Comparison of ENCODE assay signal across 8 cellular contexts in the genomic region with DNA sequence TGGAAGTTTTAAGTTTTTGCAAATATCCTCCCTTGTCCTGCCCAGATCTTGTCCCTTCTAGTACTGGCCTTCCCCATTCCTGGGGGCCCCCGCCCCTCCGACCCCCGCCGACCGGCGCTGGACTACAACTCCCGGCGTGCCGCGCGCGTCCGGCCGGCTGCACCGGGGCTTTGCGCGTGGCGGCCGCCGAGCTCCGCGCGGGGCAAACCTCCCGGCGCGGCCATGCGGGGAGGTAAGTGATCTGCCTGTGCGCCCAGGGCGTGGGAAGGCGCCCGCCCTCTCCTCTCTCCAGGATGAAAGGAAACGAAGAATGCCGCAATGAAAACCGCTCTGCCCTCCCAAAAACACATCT. TPM values are rescaled to one million over a fixed set of nuclear protein-coding genes. Genes with fewer than 3 reads are reported as not detected.
A peak's percentile ranks its signal among the peaks of the same experiment; 100 is the strongest.
DNase-seq lines count a peak whose midpoint lies in the region; ATAC-seq and TF ChIP-seq lines count a peak whose summit lies in the region.

No MANE protein-coding gene starts in this region.

- H3K4me1 ChIP-seq in duodenal mucosa (ENCODE audit: control insufficient read depth in 1 of 2, insufficient read depth in 2 of 2, low read length in 2 of 2) (peaks cover 24 to 33% of the 10 kb centered on the region in 2 donors), liver (ENCODE audit: control insufficient read depth in 4 of 4, insufficient read depth in 4 of 4, low read length in 3 of 4) (peaks cover 0 to 24% (median 10%) of the 10 kb centered on the region in 4 donors)

- H3K27me3 ChIP-seq in duodenal mucosa (ENCODE audit: control insufficient read depth in 1 of 2, insufficient read depth in 2 of 2, low read length in 2 of 2) (no peaks in the 10 kb centered on the region), liver (ENCODE audit: control insufficient read depth in 4 of 4, insufficient read depth in 4 of 4, low read length in 3 of 4) (no peaks in the 10 kb centered on the region)

- H3K9ac ChIP-seq in duodenal mucosa (ENCODE audit: low read depth in 1 of 2, low read length in 2 of 2) (peak overlapping the region; percentile 90 to 92), liver (ENCODE audit: low read depth in 1 of 2, low read length in 2 of 2) (peak overlapping the region in 1 of 2 donors; percentile 35)

- ATAC-seq in HG02571 (IDR thresholded peaks at IDR 0.05; ENCODE audit: unreplicated experiment), result peak; percentile 71

- peak; percentile 41 to 58 for DNase-seq in SHP77 (lab: John Stamatoyannopoulos, UW)
- no peak for DNase-seq in SHP77 treated with DMSO at 0.1 percent for 48 hours (lab: John Stamatoyannopoulos, UW)
- peak; percentile 71 for DNase-seq in NAMALWA (ENCODE audit: low spot score)
- peak; percentile 26 for DNase-seq in activated CD4-positive, alpha-beta T cell treated with anti-CD3 and anti-CD28 coated beads, Interleukin-2, amount 50 U/mL, for 1 hour
- DNase-seq in stimulated activated CD8-positive, alpha-beta memory T cell treated with anti-CD3 and anti-CD28 coated beads, Interleukin-12 subunit alpha, Interleukin-12 subunit beta, amount 100 ng/mL, for 4 hours (ENCODE audit: low read depth), result peak; percentile 37

- under 1% methylated on average over 34 of the region's 34 CpGs for WGBS in liver

- no peaks in the 10 kb centered on the region for H3K36me3 ChIP-seq in duodenal mucosa (ENCODE audit: control insufficient read depth in 1 of 2, insufficient read depth in 2 of 2, low read length in 2 of 2)
- no peaks in the 10 kb centered on the region for H3K36me3 ChIP-seq in liver (ENCODE audit: control insufficient read depth in 4 of 4, insufficient read depth in 3 of 4, low read depth in 1 of 4, low read length in 3 of 4)

- TF ChIP-seq RAD21 in liver (IDR thresholded peaks at IDR 0.05), result no peak

- H3K4me3 ChIP-seq in duodenal mucosa (ENCODE audit: low read depth in 1 of 2, low read length in 2 of 2) (peak overlapping the region; percentile 92 to 93), liver (ENCODE audit: low read depth in 1 of 3, low read length in 3 of 3) (peak overlapping the region; percentile 51 to 71 (median 68))

- H3K9me3 ChIP-seq in duodenal mucosa (ENCODE audit: control insufficient read depth in 1 of 2, low read length in 2 of 2), result peaks cover 3 to 8% of the 10 kb centered on the region in 2 donors
- H3K9me3 ChIP-seq in liver (ENCODE audit: control insufficient read depth in 4 of 4, low read length in 3 of 4), result peaks cover 0 to 6% (median under 1%) of the 10 kb centered on the region in 4 donors

- peak overlapping the region; percentile 84 for H3K27ac ChIP-seq in duodenal mucosa (ENCODE audit: low read depth, low read length)
- peak overlapping the region; percentile 53 to 62 for H3K27ac ChIP-seq in liver (ENCODE audit: low read depth in 1 of 2, low read length in 2 of 2)

- no peak for TF ChIP-seq CTCF in liver (IDR thresholded peaks at IDR 0.05; ENCODE audit: low read depth, low read length, missing input control)

TF ChIP-seq in liver, 16 proteins besides CTCF, POLR2A, EP300 and RAD21:
- TF ChIP-seq YY1 (IDR thresholded peaks at IDR 0.05) (no peak), GABPA (IDR thresholded peaks at IDR 0.05 in 1 of 2, conservative IDR thresholded peaks at IDR 0.05 in 1 of 2) (no peak), HNF4A (conservative IDR thresholded peaks at IDR 0.05) (no peak), JUND (IDR thresholded peaks at IDR 0.05) (no peak), NR2F2 (IDR thresholded peaks at IDR 0.05) (no peak), RXRA (IDR thresholded peaks at IDR 0.05) (no peak), FOXA1 (IDR thresholded peaks at IDR 0.05) (no peak), EGR1 (IDR thresholded peaks at IDR 0.05; ENCODE audit: low read depth in 2 of 2) (no peak), SP1 (IDR thresholded peaks at IDR 0.05) (no peak), FOXA2 (IDR thresholded peaks at IDR 0.05) (no peak), HNF4G (IDR thresholded peaks at IDR 0.05) (no peak), TAF1 (conservative IDR thresholded peaks at IDR 0.05) (no peak)
- TF ChIP-seq, protein P1, sequence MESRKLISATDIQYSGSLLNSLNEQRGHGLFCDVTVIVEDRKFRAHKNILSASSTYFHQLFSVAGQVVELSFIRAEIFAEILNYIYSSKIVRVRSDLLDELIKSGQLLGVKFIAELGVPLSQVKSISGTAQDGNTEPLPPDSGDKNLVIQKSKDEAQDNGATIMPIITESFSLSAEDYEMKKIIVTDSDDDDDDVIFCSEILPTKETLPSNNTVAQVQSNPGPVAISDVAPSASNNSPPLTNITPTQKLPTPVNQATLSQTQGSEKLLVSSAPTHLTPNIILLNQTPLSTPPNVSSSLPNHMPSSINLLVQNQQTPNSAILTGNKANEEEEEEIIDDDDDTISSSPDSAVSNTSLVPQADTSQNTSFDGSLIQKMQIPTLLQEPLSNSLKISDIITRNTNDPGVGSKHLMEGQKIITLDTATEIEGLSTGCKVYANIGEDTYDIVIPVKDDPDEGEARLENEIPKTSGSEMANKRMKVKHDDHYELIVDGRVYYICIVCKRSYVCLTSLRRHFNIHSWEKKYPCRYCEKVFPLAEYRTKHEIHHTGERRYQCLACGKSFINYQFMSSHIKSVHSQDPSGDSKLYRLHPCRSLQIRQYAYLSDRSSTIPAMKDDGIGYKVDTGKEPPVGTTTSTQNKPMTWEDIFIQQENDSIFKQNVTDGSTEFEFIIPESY (IDR thresholded peaks at IDR 0.05), result no peak
- TF ChIP-seq, protein P2, sequence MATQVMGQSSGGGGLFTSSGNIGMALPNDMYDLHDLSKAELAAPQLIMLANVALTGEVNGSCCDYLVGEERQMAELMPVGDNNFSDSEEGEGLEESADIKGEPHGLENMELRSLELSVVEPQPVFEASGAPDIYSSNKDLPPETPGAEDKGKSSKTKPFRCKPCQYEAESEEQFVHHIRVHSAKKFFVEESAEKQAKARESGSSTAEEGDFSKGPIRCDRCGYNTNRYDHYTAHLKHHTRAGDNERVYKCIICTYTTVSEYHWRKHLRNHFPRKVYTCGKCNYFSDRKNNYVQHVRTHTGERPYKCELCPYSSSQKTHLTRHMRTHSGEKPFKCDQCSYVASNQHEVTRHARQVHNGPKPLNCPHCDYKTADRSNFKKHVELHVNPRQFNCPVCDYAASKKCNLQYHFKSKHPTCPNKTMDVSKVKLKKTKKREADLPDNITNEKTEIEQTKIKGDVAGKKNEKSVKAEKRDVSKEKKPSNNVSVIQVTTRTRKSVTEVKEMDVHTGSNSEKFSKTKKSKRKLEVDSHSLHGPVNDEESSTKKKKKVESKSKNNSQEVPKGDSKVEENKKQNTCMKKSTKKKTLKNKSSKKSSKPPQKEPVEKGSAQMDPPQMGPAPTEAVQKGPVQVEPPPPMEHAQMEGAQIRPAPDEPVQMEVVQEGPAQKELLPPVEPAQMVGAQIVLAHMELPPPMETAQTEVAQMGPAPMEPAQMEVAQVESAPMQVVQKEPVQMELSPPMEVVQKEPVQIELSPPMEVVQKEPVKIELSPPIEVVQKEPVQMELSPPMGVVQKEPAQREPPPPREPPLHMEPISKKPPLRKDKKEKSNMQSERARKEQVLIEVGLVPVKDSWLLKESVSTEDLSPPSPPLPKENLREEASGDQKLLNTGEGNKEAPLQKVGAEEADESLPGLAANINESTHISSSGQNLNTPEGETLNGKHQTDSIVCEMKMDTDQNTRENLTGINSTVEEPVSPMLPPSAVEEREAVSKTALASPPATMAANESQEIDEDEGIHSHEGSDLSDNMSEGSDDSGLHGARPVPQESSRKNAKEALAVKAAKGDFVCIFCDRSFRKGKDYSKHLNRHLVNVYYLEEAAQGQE (IDR thresholded peaks at IDR 0.05), result no peak
- TF ChIP-seq, protein P3, sequence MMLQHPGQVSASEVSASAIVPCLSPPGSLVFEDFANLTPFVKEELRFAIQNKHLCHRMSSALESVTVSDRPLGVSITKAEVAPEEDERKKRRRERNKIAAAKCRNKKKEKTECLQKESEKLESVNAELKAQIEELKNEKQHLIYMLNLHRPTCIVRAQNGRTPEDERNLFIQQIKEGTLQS (IDR thresholded peaks at IDR 0.05), result no peak
- TF ChIP-seq, protein P4, sequence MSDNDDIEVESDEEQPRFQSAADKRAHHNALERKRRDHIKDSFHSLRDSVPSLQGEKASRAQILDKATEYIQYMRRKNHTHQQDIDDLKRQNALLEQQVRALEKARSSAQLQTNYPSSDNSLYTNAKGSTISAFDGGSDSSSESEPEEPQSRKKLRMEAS (IDR thresholded peaks at IDR 0.05), result no peak

RNA-seq across cellular contexts. Expression of a gene that starts 3.2 kb away (rescaled TPM):
- total RNA-seq in liver, result under 1 TPM; 0.17 to 0.61 TPM
- polyA plus RNA-seq in liver, result under 1 TPM in 1 of 2 donors, not detected in 1; 0.17 TPM
